Comparison of ENCODE assay signal across 1 cellular context in the genomic region with DNA sequence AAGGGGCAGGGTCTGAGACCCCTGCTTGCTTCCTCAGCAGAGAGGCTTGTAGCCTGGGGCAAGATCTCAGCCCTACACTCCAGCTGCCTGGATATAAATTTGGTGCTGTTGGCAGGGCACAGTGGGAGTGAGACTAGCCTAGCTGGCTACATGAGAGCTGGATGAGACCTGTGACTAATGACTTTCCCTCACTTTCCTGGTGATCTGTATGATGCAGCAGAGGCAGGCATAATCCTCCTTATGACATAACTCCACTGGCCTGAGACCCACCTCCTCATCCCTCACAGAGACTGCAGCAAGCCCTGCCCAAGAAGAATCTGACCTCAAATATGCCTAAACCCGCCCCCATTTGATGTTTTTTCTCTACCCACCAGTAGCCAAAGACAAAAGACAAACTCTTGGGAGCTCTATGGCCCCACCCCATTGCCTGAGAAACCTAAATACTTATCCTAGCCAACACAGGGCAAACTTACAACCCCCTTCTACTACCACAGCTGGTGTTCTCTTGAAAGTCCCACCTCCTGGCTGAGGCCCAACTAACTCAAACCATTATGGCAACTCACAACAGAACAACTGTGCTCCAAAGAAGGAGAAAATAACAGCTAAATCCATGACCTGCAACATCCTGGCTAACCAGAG.
TF ChIP-seq lines count a peak whose summit lies in the region.

No MANE protein-coding gene starts in this region.

TF ChIP-seq in SK-N-SH treated with all-trans-retinoic acid at 6 μM for 48 hours, 23 proteins besides CTCF, POLR2A, EP300 and RAD21 (continued from another document):
- TF ChIP-seq CREB5 (CRISPR knock-in tag; IDR thresholded peaks at IDR 0.05; ENCODE audit: low read depth) (no peak), RARB (CRISPR knock-in tag; IDR thresholded peaks at IDR 0.05) (no peak)
TF ChIP-seq in SK-N-SH treated with all-trans-retinoic acid at 6 μM for 48 hours: peak in this region for 0.
